8 cellular contexts compared by ENCODE assay signal in the genomic region with DNA sequence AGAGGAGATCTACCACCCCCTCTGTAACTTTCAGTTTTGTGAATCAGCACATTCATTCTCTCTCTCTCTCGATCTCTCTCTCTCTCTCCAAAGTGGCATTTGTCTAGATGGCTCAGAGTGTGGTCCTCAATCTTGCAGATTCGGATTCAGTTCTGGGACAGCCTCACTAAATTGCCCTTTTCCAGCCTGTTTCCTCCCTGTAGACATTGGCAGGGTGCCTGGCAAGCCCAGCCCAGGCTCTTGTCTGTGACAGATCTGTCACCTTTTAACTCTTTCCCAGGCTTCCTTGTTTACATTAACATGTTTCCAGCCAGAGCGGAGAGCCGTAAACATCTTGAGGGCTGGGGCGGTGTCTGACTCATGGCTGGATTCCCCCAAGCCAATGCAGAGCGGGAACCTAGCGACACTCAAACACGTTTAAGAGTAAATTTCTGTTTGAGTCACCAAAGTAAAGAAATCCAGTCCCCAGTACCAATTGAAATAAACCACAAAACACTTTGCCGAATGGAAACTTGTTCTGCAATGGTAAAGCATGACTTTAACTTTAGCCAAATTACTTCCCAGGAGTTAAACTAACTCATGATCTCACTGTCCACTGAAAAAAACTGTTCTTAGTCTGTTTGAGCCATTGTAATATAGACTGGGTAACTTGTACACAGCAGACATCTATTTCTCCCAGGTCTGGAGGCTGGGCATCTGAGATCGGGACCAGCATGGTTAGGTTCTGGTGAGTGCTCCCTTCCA. TPM values are rescaled to one million over a fixed set of nuclear protein-coding genes. Genes with fewer than 3 reads are reported as not detected.
DNase-seq lines count a peak whose midpoint lies in the region; ATAC-seq, FAIRE-seq and TF ChIP-seq lines count a peak whose summit lies in the region.

No MANE protein-coding gene starts in this region.

- FAIRE-seq in frontal cortex (lab: Jason Lieb, UNC) = no peak

- H3K36me3 ChIP-seq in OCI-LY3 (replicated peaks; ENCODE audit: low read depth, low read length) = no peaks in the 10 kb centered on the region

- peak; percentile 72 for DNase-seq in activated CD4-positive, alpha-beta T cell treated with anti-CD3 and anti-CD28 coated beads, Interleukin-2, amount 10 ng/mL, durations not matched to agents 24 days and 14 days
- DNase-seq in activated CD4-positive, alpha-beta T cell treated with anti-CD3 and anti-CD28 coated beads, Interleukin-2, amount 50 U/mL, for 1 hour = no peak
- DNase-seq in epithelial cell of proximal tubule (ENCODE audit: low read depth) (peak; percentile 40), ecto neural progenitor cell (ENCODE audit: low spot score) (no peak), frontal cortex (ENCODE audit: low spot score in 2 of 2) (no peak)
- peak; percentile 64 for DNase-seq in stimulated activated CD4-positive, alpha-beta T cell treated with anti-CD3 and anti-CD28 coated beads, Interleukin-1b, Interleukin-23, amount 100 ng/mL, for 48 hours

- no peaks in the 10 kb centered on the region for H4K20me1 ChIP-seq in OCI-LY3 (ENCODE audit: insufficient read depth, low read length)

- H3K27ac ChIP-seq in OCI-LY3 (ENCODE audit: low read length) = no peak overlapping the region

- H3K9me3 Mint-ChIP-seq in activated CD4-positive, alpha-beta T cell treated with anti-CD3 and anti-CD28 coated beads, Interleukin-2, amount 10 ng/mL, durations not matched to agents 24 days and 14 days = peaks cover 5% of the 10 kb centered on the region

- H3K4me1 Mint-ChIP-seq in activated CD4-positive, alpha-beta T cell treated with anti-CD3 and anti-CD28 coated beads, Interleukin-2, amount 10 ng/mL, durations not matched to agents 24 days and 14 days = peaks cover 2% of the 10 kb centered on the region

- peaks cover 15% of the 10 kb centered on the region for H3K27me3 ChIP-seq in OCI-LY3 (ENCODE audit: low read depth, low read length)

- TF ChIP-seq CTCF in OCI-LY3 (IDR thresholded peaks at IDR 0.05; ENCODE audit: low read depth, low read length) (no peak), epithelial cell of proximal tubule (conservative IDR thresholded peaks at IDR 0.05; ENCODE audit: low read depth, low read length) (no peak)

- peak overlapping the region; percentile 71 for H3K27ac Mint-ChIP-seq in activated CD4-positive, alpha-beta T cell treated with anti-CD3 and anti-CD28 coated beads, Interleukin-2, amount 10 ng/mL, durations not matched to agents 24 days and 14 days

- H3K9me3 ChIP-seq in OCI-LY3 (ENCODE audit: insufficient read depth, low read length) = 0 out of 2 replicates have a peak, but pooled peaks cover 5% of the 10 kb centered on the region

- H3K4me3 ChIP-seq in OCI-LY3 (ENCODE audit: low read length) (peak overlapping the region; percentile 52), epithelial cell of proximal tubule (ENCODE audit: low read depth, low read length) (no peak overlapping the region)

- no peak overlapping the region for H3K9ac ChIP-seq in OCI-LY3 (ENCODE audit: low read length)

- peaks cover 24% of the 10 kb centered on the region for H3K27me3 Mint-ChIP-seq in activated CD4-positive, alpha-beta T cell treated with anti-CD3 and anti-CD28 coated beads, Interleukin-2, amount 10 ng/mL, durations not matched to agents 24 days and 14 days

- intact Hi-C loops in activated CD4-positive, alpha-beta T cell treated with anti-CD3 and anti-CD28 coated beads, Interleukin-2, amount 10 ng/mL, durations not matched to agents 24 days and 14 days (cut with micrococcal nuclease) = no loop called here

- peak overlapping the region; percentile 55 for H3K4me3 Mint-ChIP-seq in activated CD4-positive, alpha-beta T cell treated with anti-CD3 and anti-CD28 coated beads, Interleukin-2, amount 10 ng/mL, durations not matched to agents 24 days and 14 days

- no peaks in the 10 kb centered on the region for H3K36me3 Mint-ChIP-seq in activated CD4-positive, alpha-beta T cell treated with anti-CD3 and anti-CD28 coated beads, Interleukin-2, amount 10 ng/mL, durations not matched to agents 24 days and 14 days (ENCODE audit: low read depth)

- H3K79me2 ChIP-seq in OCI-LY3 (ENCODE audit: low read length) = no peaks in the 10 kb centered on the region

- ATAC-seq in HG03039 (IDR thresholded peaks at IDR 0.05; ENCODE audit: unreplicated experiment) = peak; percentile 89

- H3K4me2 ChIP-seq in OCI-LY3 (ENCODE audit: low read length) = peak overlapping the region; percentile 55

- no peak overlapping the region for H2AFZ ChIP-seq in OCI-LY3 (ENCODE audit: low read depth, low read length)

- peaks cover 9% of the 10 kb centered on the region for H3K4me1 ChIP-seq in OCI-LY3 (ENCODE audit: low read length)

RNA-seq across cellular contexts. Expression of a gene that starts 6.6 kb away (rescaled TPM):
- not detected in 2 replicates for total RNA-seq in activated CD4-positive, alpha-beta T cell treated with anti-CD3 and anti-CD28 coated beads, Interleukin-2, amount 10 ng/mL, durations not matched to agents 24 days and 14 days
- total RNA-seq in epithelial cell of proximal tubule (0.52 and 2.1 TPM in 2 replicates), frontal cortex (2.4 TPM)

Comparison
In these comparisons a context has a peak if more than half of its experiments do, and no peak if none do; other contexts are left out.
1. DNase-seq: peak in activated CD4-positive, alpha-beta T cell treated with anti-CD3 and anti-CD28 coated beads, Interleukin-2, amount 10 ng/mL, durations not matched to agents 24 days and 14 days (single experiment), epithelial cell of proximal tubule (single experiment) and stimulated activated CD4-positive, alpha-beta T cell treated with anti-CD3 and anti-CD28 coated beads, Interleukin-1b, Interleukin-23, amount 100 ng/mL, for 48 hours (single experiment); none in activated CD4-positive, alpha-beta T cell treated with anti-CD3 and anti-CD28 coated beads, Interleukin-2, amount 50 U/mL, for 1 hour (single experiment), ecto neural progenitor cell (single experiment) and frontal cortex (0 of 2).